Comparison of ENCODE assay signal across 1 cellular context in the genomic region with DNA sequence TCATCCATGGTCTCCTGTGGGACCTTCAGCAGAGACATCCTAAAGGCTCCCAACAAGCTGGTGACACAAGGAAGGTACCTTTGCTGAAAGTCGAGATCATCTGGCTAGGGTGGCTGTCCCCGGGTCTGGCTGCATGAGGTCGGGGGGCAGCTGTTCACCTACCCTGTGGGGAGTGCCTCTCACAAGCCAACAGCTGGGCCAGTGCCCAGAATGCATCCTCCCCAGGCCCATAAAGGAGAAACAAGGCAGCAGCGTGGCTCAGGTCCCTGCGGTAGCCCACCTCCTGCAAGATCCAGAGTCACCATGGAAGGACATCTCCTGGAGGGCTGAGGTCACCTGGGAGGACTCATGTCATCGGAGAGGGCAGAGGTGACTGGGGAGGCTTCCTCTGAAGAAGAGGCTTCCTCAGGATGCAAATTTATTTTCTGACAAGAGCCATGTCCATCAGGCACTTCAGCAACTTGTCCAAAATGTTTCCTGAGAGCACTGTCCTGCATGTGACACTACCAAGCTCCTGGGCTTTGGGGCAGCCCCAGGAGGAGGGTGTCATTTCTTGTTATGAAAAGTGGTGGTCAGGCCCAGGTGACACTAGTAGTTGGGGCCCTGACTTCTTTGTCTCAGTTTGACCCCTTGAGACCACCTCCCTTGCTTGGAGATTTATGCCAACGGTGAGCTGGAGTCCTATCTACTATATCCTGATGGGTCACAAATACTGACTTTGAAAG.
TF ChIP-seq lines count a peak whose summit lies in the region.

No MANE protein-coding gene starts in this region.

TF ChIP-seq in HepG2, 621 proteins besides CTCF, POLR2A, EP300 and RAD21:
- no peak for TF ChIP-seq ZNF556 (CRISPR knock-in tag; IDR thresholded peaks at IDR 0.05; ENCODE audit: borderline replicate concordance)
